Comparison of ENCODE assay signal across 1 cellular context in genomic region chr16:85220125-85220839, GRCh38.
TF ChIP-seq lines count a peak whose summit lies in the region.

No MANE protein-coding gene starts in this region.

TF ChIP-seq in HEK293, 187 proteins besides CTCF, POLR2A, EP300 and RAD21 (continued from another document):
- TF ChIP-seq ZNF18 (tag by site-specific recombination; IDR thresholded peaks at IDR 0.05), result 0 out of 2 replicates have a peak, but pooled peaks have one; percentile 34
- no peak for TF ChIP-seq SALL2 (tag by site-specific recombination; IDR thresholded peaks at IDR 0.05; ENCODE audit: borderline replicate concordance)
- peak; percentile 93 for TF ChIP-seq ZNF335 (tag by site-specific recombination; conservative IDR thresholded peaks at IDR 0.05)
- peak; percentile 48; the same call in 1 of the 2 replicates for TF ChIP-seq ZBTB8A (tag by site-specific recombination; IDR thresholded peaks at IDR 0.05)
- no peak for TF ChIP-seq ZNF704 (tag by site-specific recombination; IDR thresholded peaks at IDR 0.05)
- TF ChIP-seq ZIC2 (tag by site-specific recombination; IDR thresholded peaks at IDR 0.05), result peak; percentile 29
- TF ChIP-seq ZSCAN30 (tag by site-specific recombination; IDR thresholded peaks at IDR 0.05), result peak; percentile 84
- TF ChIP-seq SCRT1 (tag by site-specific recombination; IDR thresholded peaks at IDR 0.05; ENCODE audit: borderline replicate concordance), result 0 out of 2 replicates have a peak, but pooled peaks have one; percentile 8
- TF ChIP-seq ZEB2 (tag by site-specific recombination; IDR thresholded peaks at IDR 0.05), result peak; percentile 54; the same call in 1 of the 2 replicates
- no peak for TF ChIP-seq ZNF302 (tag by site-specific recombination; IDR thresholded peaks at IDR 0.05; ENCODE audit: low read depth)
- TF ChIP-seq ZNF600 (tag by site-specific recombination; IDR thresholded peaks at IDR 0.05), result peak; percentile 30; the same call in 1 of the 2 replicates
- peak; percentile 88 for TF ChIP-seq ZNF366 (tag by site-specific recombination; conservative IDR thresholded peaks at IDR 0.05)
- no peak for TF ChIP-seq KLF9 (tag by site-specific recombination; IDR thresholded peaks at IDR 0.05; ENCODE audit: low read depth)
- 0 out of 2 replicates have a peak, but pooled peaks have one; percentile 23 for TF ChIP-seq KLF17 (tag by site-specific recombination; IDR thresholded peaks at IDR 0.05)
- 0 out of 2 replicates have a peak, but pooled peaks have one; percentile 12 for TF ChIP-seq ZNF2 (tag by site-specific recombination; IDR thresholded peaks at IDR 0.05)
- TF ChIP-seq ZNF654 (tag by site-specific recombination; IDR thresholded peaks at IDR 0.05; ENCODE audit: low read depth), result no peak
- TF ChIP-seq ZNF560 (tag by site-specific recombination; IDR thresholded peaks at IDR 0.05; ENCODE audit: borderline replicate concordance), result no peak
- no peak for TF ChIP-seq ZNF549 (tag by site-specific recombination; IDR thresholded peaks at IDR 0.05)
- TF ChIP-seq FEZF1 (tag by site-specific recombination; IDR thresholded peaks at IDR 0.05), result peak; percentile 94
- TF ChIP-seq ZBTB49 (tag by site-specific recombination; IDR thresholded peaks at IDR 0.05; ENCODE audit: low read depth), result no peak
- no peak for TF ChIP-seq ZNF24 (tag by site-specific recombination; IDR thresholded peaks at IDR 0.05)
- peak; percentile 57 for TF ChIP-seq OSR2 (tag by site-specific recombination; IDR thresholded peaks at IDR 0.05)
- TF ChIP-seq ZXDB (tag by site-specific recombination; IDR thresholded peaks at IDR 0.05), result peak; percentile 80
- no peak for TF ChIP-seq ZSCAN18 (tag by site-specific recombination; IDR thresholded peaks at IDR 0.05)
- peak; percentile 68; the same call in 1 of the 2 replicates for TF ChIP-seq ZBTB44 (tag by site-specific recombination; IDR thresholded peaks at IDR 0.05)
- TF ChIP-seq WT1 (tag by site-specific recombination; IDR thresholded peaks at IDR 0.05), result peak; percentile 68; the same call in 1 of the 2 replicates
- TF ChIP-seq TCF7L2 (IDR thresholded peaks at IDR 0.05; ENCODE audit: borderline replicate concordance, low read depth, low read length), result no peak
- TF ChIP-seq SP7 (tag by site-specific recombination; IDR thresholded peaks at IDR 0.05), result peak; percentile 31; the same call in 1 of the 2 replicates
- TF ChIP-seq MZF1 (tag by site-specific recombination; IDR thresholded peaks at IDR 0.05; ENCODE audit: borderline replicate concordance), result peak; percentile 63; the same call in 1 of the 2 replicates
- no peak for TF ChIP-seq ZNF837 (tag by site-specific recombination; IDR thresholded peaks at IDR 0.05)
- TF ChIP-seq ZNF76 (tag by site-specific recombination; IDR thresholded peaks at IDR 0.05; ENCODE audit: borderline replicate concordance, low read depth), result no peak
- TF ChIP-seq ZNF521 (tag by site-specific recombination; IDR thresholded peaks at IDR 0.05), result no peak
- peak; percentile 66; the same call in 1 of the 2 replicates for TF ChIP-seq ZNF843 (tag by site-specific recombination; IDR thresholded peaks at IDR 0.05)
- peak; percentile 91 for TF ChIP-seq SCRT2 (tag by site-specific recombination; IDR thresholded peaks at IDR 0.05)
- TF ChIP-seq PATZ1 (tag by site-specific recombination; IDR thresholded peaks at IDR 0.05), result peak; percentile 30
- TF ChIP-seq ZNF624 (tag by site-specific recombination; IDR thresholded peaks at IDR 0.05), result no peak
- peak; percentile 43; the same call in 1 of the 2 replicates for TF ChIP-seq ZNF692 (tag by site-specific recombination; IDR thresholded peaks at IDR 0.05)
- peak; percentile 43; the same call in 1 of the 2 replicates for TF ChIP-seq ZNF341 (tag by site-specific recombination; IDR thresholded peaks at IDR 0.05; ENCODE audit: low read depth)
